In genomic region chr5:157473383-157474370, GRCh38 we compare ENCODE assay signal across 13 cellular contexts. TPM values are rescaled to one million over a fixed set of nuclear protein-coding genes. Genes with fewer than 3 reads are reported as not detected.
DNase-seq lines count a peak whose midpoint lies in the region; ATAC-seq and TF ChIP-seq lines count a peak whose summit lies in the region.
"Had no signal": no experiment of that assay in that cellular context is flagged by ENCODE, and none has a peak within 500 bp of the region (broad histone marks: within the 10 kb centered on the region; RNA-seq: fewer than 3 reads in every experiment).

No MANE protein-coding gene starts in this region.

- peak overlapping the region in 1 of 2 experiments; percentile 56; a peak in 2 of 4 replicates for H4K8ac ChIP-seq in IMR-90 (ENCODE audit: low read depth in 2 of 2, low read length in 2 of 2)

- TF ChIP-seq EP300 in suprapubic skin (IDR thresholded peaks at IDR 0.05): no peak

- peaks cover 22% of the 10 kb centered on the region for H3K9me1 ChIP-seq in IMR-90 (ENCODE audit: insufficient read depth, low read length)

- no peaks in the 10 kb centered on the region for H3K27me3 ChIP-seq in BLaER1 treated with 17β-estradiol and CSF1 and Interleukin-3, amounts not matched to agents 10 nM and 100 nM
- H3K27me3 ChIP-seq in IMR-90 (ENCODE audit: control insufficient read depth, insufficient read depth, low read length): no peaks in the 10 kb centered on the region
- H3K27me3 ChIP-seq in suprapubic skin: no peaks in the 10 kb centered on the region

- 27% methylated on average over 2 of the region's 7 CpGs; no CpG with 5 or more reads in 1 of the 2 experiments for WGBS in IMR-90 (ENCODE audit: extremely low coverage in 2 of 2, insufficient read length in 1 of 2), 2 experiments
- WGBS in suprapubic skin: 82% methylated on average over 7 of the region's 7 CpGs

- TF ChIP-seq CTCF in IMR-90 (conservative IDR thresholded peaks at IDR 0.05; ENCODE audit: low read depth, low read length) (no peak; the same call in 1 of the 2 replicates), cardiac fibroblast (IDR thresholded peaks at IDR 0.05; ENCODE audit: low read depth, low read length) (peak; percentile 20), suprapubic skin (IDR thresholded peaks at IDR 0.05) (no peak)

- H2BK15ac ChIP-seq in IMR-90 (ENCODE audit: low read depth, low read length): peak overlapping the region; percentile 44; the same call in 1 of the 3 replicates

- H4K20me1 ChIP-seq in BLaER1 treated with 17β-estradiol and CSF1 and Interleukin-3, amounts not matched to agents 10 nM and 100 nM: no peaks in the 10 kb centered on the region
- no peaks in the 10 kb centered on the region for H4K20me1 ChIP-seq in IMR-90 (ENCODE audit: insufficient read depth, low read length)

- peak overlapping the region; percentile 46 for H2BK5ac ChIP-seq in IMR-90 (ENCODE audit: low read depth, low read length, poor library complexity, severe bottlenecking)

- intact Hi-C loops in IMR-90 (cut with micrococcal nuclease): loop anchor here (2.0 kb wide), 1 partner anchor 323 kb away; no protein-coding TSS in a partner anchor

- peak overlapping the region; percentile 13; the same call in 1 of the 2 replicates for H3K18ac ChIP-seq in IMR-90 (ENCODE audit: low read depth, low read length)

- peak overlapping the region; percentile 16 for H2AFZ ChIP-seq in IMR-90 (replicated peaks; ENCODE audit: low read length, poor library complexity)

- H3K14ac ChIP-seq in IMR-90 (replicated peaks; ENCODE audit: low read depth, low read length): peak overlapping the region; percentile 97

- no peak for TF ChIP-seq POLR2A in IMR-90 (IDR thresholded peaks at IDR 0.05; ENCODE audit: low read depth, low read length)
- no peak for TF ChIP-seq POLR2A in suprapubic skin (IDR thresholded peaks at IDR 0.05)

- dilution Hi-C loops in IMR-90 (cut with HindIII; ENCODE audit: low sequenced_read_pairs, unreplicated experiment): no loop called here

- H2AK9ac ChIP-seq in IMR-90 (replicated peaks; ENCODE audit: low read depth, low read length, poor library complexity): peak overlapping the region; percentile 57

- peaks cover 0 to 26% (median 9%) of the 10 kb centered on the region in 10 experiments; a peak in 14 of 20 replicates for H3K4me1 ChIP-seq in BLaER1 treated with 17β-estradiol and CSF1 and Interleukin-3, amounts not matched to agents 10 nM and 100 nM
- H3K4me1 ChIP-seq in IMR-90 (ENCODE audit: control insufficient read depth, insufficient read depth, low read length) (peaks cover 9% of the 10 kb centered on the region; the same call in 1 of the 2 replicates), suprapubic skin (no peaks in the 10 kb centered on the region)

- CTCF ChIA-PET in IMR-90 (lab: Yijun Ruan, JAX): interaction anchor here (0.6 to 1.3 kb wide), 4 partner anchors 41 to 160 kb away, joined by 3 to 6 read pairs (median 4); no protein-coding TSS in a partner anchor

- no peaks in the 10 kb centered on the region for H3K9me3 ChIP-seq in BLaER1 treated with 17β-estradiol and CSF1 and Interleukin-3, amounts not matched to agents 10 nM and 100 nM (replicated peaks in 1 of 11)
- H3K9me3 ChIP-seq in IMR-90 (ENCODE audit: control insufficient read depth, insufficient read depth, low read length) (no peaks in the 10 kb centered on the region), suprapubic skin (no peaks in the 10 kb centered on the region)

- H3K4ac ChIP-seq in IMR-90 (ENCODE audit: low read depth, low read length): peak overlapping the region; percentile 80

- peak; percentile 42 for TF ChIP-seq RAD21 in IMR-90 (IDR thresholded peaks at IDR 0.05; ENCODE audit: low read length)

- peaks cover 6 to 33% of the 10 kb centered on the region in 2 experiments for H3K79me1 ChIP-seq in IMR-90 (ENCODE audit: low read depth in 1 of 2, low read length in 2 of 2)

- H3K4me3 ChIP-seq in BLaER1 treated with 17β-estradiol and CSF1 and Interleukin-3, amounts not matched to agents 10 nM and 100 nM: no peak overlapping the region
- no peak overlapping the region for H3K4me3 ChIP-seq in IMR-90 (ENCODE audit: insufficient read depth, low read depth, low read length)
- no peak overlapping the region for H3K4me3 ChIP-seq in cardiac fibroblast (replicated peaks in 1 of 2; ENCODE audit: low read depth in 2 of 2, low read length in 2 of 2)
- H3K4me3 ChIP-seq in suprapubic skin: no peak overlapping the region

- peak overlapping the region in 3 of 11 experiments; percentile 18 to 52 (median 36); a peak in 5 of 22 replicates for H3K27ac ChIP-seq in BLaER1 treated with 17β-estradiol and CSF1 and Interleukin-3, amounts not matched to agents 10 nM and 100 nM
- no peak overlapping the region; the same call in 1 of the 2 replicates for H3K27ac ChIP-seq in IMR-90 (ENCODE audit: insufficient read depth, low read length)
- no peak overlapping the region for H3K27ac ChIP-seq in suprapubic skin

- BruUV-seq in IMR-90 (replicated peaks; lab: Mats Ljungman, UMichigan): no TSS peak

- H2AK5ac ChIP-seq in IMR-90 (ENCODE audit: low read depth, low read length): peak overlapping the region; percentile 83

- no peak overlapping the region; a peak in 1 of 22 replicates for H3K9ac ChIP-seq in BLaER1 treated with 17β-estradiol and CSF1 and Interleukin-3, amounts not matched to agents 10 nM and 100 nM
- H3K9ac ChIP-seq in IMR-90 (ENCODE audit: low read depth, low read length): no peak overlapping the region

- peak overlapping the region; percentile 26; the same call in 1 of the 2 replicates for H3K56ac ChIP-seq in IMR-90 (ENCODE audit: extremely low read depth, insufficient read depth, low read length)

- peak overlapping the region; percentile 16; the same call in 1 of the 2 replicates for H4K5ac ChIP-seq in IMR-90 (ENCODE audit: low read depth, low read length)

- in situ Hi-C loops in IMR-90 (cut with MboI; ENCODE audit: low sequenced_read_pairs): no loop called here

- peak overlapping the region; percentile 64 for H4K91ac ChIP-seq in IMR-90 (ENCODE audit: insufficient read depth, low read depth, low read length)

- H2BK120ac ChIP-seq in IMR-90 (ENCODE audit: low read depth, low read length): peak overlapping the region; percentile 86

- ATAC-seq in IMR-90 (ENCODE audit: low read depth): peak; percentile 74
- no peak for ATAC-seq in HG03460 (IDR thresholded peaks at IDR 0.05; ENCODE audit: unreplicated experiment)

- H3K36me3 ChIP-seq in BLaER1 treated with 17β-estradiol and CSF1 and Interleukin-3, amounts not matched to agents 10 nM and 100 nM: no peaks in the 10 kb centered on the region
- H3K36me3 ChIP-seq in IMR-90 (ENCODE audit: control insufficient read depth, insufficient read depth, low read length) (peaks cover 6% of the 10 kb centered on the region), suprapubic skin (peaks cover 11% of the 10 kb centered on the region)

- DNase-seq in IMR-90 (peak; percentile 87), cardiac fibroblast (ENCODE audit: low read depth in 2 of 2) (peak; percentile 31 to 52), myocyte (ENCODE audit: low read depth) (peak; percentile 72), NCI-H1092 treated with DMSO at 0.1 percent for 48 hours (lab: John Stamatoyannopoulos, UW) (no peak), COR-L47 (lab: John Stamatoyannopoulos, UW) (no peak), suprapubic skin (ENCODE audit: low spot score in 2 of 2) (no peak)
- DNase-seq: H7; NCI-H1694; SHP77 treated with DMSO at 0.1 percent for 48 hours; stimulated activated CD4-positive, alpha-beta T cell treated with anti-CD3 and anti-CD28 coated beads, Interleukin-4, amount 100 ng/mL, for 4 hours had no signal

- POLR2A ChIA-PET in IMR-90 (lab: Charles Lee; ENCODE audit: unreplicated experiment): no interaction called here

- peak overlapping the region in 7 of 11 experiments; percentile 0 to 78 (median 39); a peak in 9 of 22 replicates for H3K4me2 ChIP-seq in BLaER1 treated with 17β-estradiol and CSF1 and Interleukin-3, amounts not matched to agents 10 nM and 100 nM
- no peak overlapping the region for H3K4me2 ChIP-seq in IMR-90 (ENCODE audit: low read depth, low read length)

- H2BK20ac ChIP-seq in IMR-90 (ENCODE audit: low read depth, low read length): peak overlapping the region; percentile 45

- peak overlapping the region; percentile 55 for H3K23ac ChIP-seq in IMR-90 (ENCODE audit: low read depth, low read length)

TF ChIP-seq in IMR-90, 13 proteins besides CTCF, POLR2A, EP300 and RAD21 (continues in another document):
- no peak for TF ChIP-seq MXI1 (IDR thresholded peaks at IDR 0.05; ENCODE audit: borderline replicate concordance, low read depth, low read length)
- TF ChIP-seq, protein P1, sequence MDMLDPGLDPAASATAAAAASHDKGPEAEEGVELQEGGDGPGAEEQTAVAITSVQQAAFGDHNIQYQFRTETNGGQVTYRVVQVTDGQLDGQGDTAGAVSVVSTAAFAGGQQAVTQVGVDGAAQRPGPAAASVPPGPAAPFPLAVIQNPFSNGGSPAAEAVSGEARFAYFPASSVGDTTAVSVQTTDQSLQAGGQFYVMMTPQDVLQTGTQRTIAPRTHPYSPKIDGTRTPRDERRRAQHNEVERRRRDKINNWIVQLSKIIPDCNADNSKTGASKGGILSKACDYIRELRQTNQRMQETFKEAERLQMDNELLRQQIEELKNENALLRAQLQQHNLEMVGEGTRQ (IDR thresholded peaks at IDR 0.05; ENCODE audit: low read depth, low read length): no peak
- TF ChIP-seq NFE2L2 (IDR thresholded peaks at IDR 0.05; ENCODE audit: low read depth, low read length): no peak
- TF ChIP-seq RFX5 (IDR thresholded peaks at IDR 0.05; ENCODE audit: low read depth, low read length): no peak
- no peak for TF ChIP-seq CEBPB (IDR thresholded peaks at IDR 0.05; ENCODE audit: low read depth, low read length)
- TF ChIP-seq MAFK (IDR thresholded peaks at IDR 0.05; ENCODE audit: low read depth, low read length): peak; percentile 15; the same call in 1 of the 2 replicates
- TF ChIP-seq ELK1 (IDR thresholded peaks at IDR 0.05; ENCODE audit: borderline replicate concordance, low read depth, low read length): no peak
- no peak for TF ChIP-seq BHLHE40 (IDR thresholded peaks at IDR 0.05; ENCODE audit: low read depth, low read length)
- no peak for TF ChIP-seq MAZ (IDR thresholded peaks at IDR 0.05; ENCODE audit: borderline replicate concordance, low read depth, low read length)

RNA-seq across cellular contexts. Expression of gene NIPAL4, which starts 13.7 kb away (rescaled TPM):
- total RNA-seq in IMR-90 (2012; rRNA removed): 0.18 and 0.28 TPM in 2 replicates
- 0.32 and 0.39 TPM in 2 replicates for polyA plus RNA-seq in IMR-90 (2012; rRNA removed)
- 0.10 and 0.25 TPM in 2 replicates for polyA plus RNA-seq in IMR-90 (2012; cell fraction: cytosol; rRNA removed)
- polyA plus RNA-seq in IMR-90 (2012; cell fraction: nucleus; rRNA removed; ENCODE audit: low replicate concordance): 0.45 and 0.52 TPM in 2 replicates
- 0.10 TPM in 1 of 2 replicates, not detected in the other for total RNA-seq in myocyte
- 0.16 TPM for polyA plus RNA-seq in myocyte (2012)
- total RNA-seq in suprapubic skin: 100 to 1,000 TPM in 2 of 4 donors, 10 to 100 TPM in 2; 45.8 to 111 (median 86.6) TPM
- total RNA-seq: H7, neural crest cell had no signal

Comparison
In these comparisons a context has a peak if more than half of its experiments do, and no peak if none do; other contexts are left out.
1. DNase-seq: peak in IMR-90 (single experiment), cardiac fibroblast (2 of 2) and myocyte (single experiment); none in NCI-H1092 treated with DMSO at 0.1 percent for 48 hours (single experiment), COR-L47 (single experiment) and suprapubic skin (0 of 2).
2. RNA of gene NIPAL4, which starts 13.7 kb away (total RNA-seq): 45.8 to 111 TPM in suprapubic skin; 0.18 to 0.28 TPM in IMR-90 and 0.10 TPM in myocyte; every median in the first group is over 10 times any median in the second.